In genomic region chr10:83820033-83820432, GRCh38 we compare ENCODE assay signal across 16 cellular contexts.
DNase-seq lines count a peak whose midpoint lies in the region; ATAC-seq and TF ChIP-seq lines count a peak whose summit lies in the region.
"Had no signal": no experiment of that assay in that cellular context is flagged by ENCODE, and none has a peak within 500 bp of the region (broad histone marks: within the 10 kb centered on the region; RNA-seq: fewer than 3 reads in every experiment).

No MANE protein-coding gene starts in this region.

- H3K36me3 ChIP-seq in BLaER1 (no peaks in the 10 kb centered on the region), heart left ventricle (no peaks in the 10 kb centered on the region), neural cell (ENCODE audit: insufficient read depth, low read length) (no peaks in the 10 kb centered on the region)

- H3K4me2 ChIP-seq in BLaER1 (peak overlapping the region; percentile 35), neural cell (ENCODE audit: low read length) (no peak overlapping the region)
- H3K4me2 ChIP-seq: A549 had no signal

- no peaks in the 10 kb centered on the region for H3K9me2 ChIP-seq in neural cell (ENCODE audit: insufficient read depth, low read length)

- DNase-seq in cardiac fibroblast (ENCODE audit: low read depth in 2 of 2) (peak; percentile 1 to 82), heart left ventricle (peak in 2 of 5 donors; percentile 11 to 21), NCI-H69 (lab: John Stamatoyannopoulos, UW) (no peak), SK-N-DZ (ENCODE audit: low spot score) (no peak), mesothelial cell of epicardium (ENCODE audit: low spot score in 2 of 2, unreplicated experiment in 2 of 2) (no peak)
- DNase-seq in activated T-helper 2 cell treated with anti-CD3 and anti-CD28 coated beads, Interferon-gamma antibody, Interleukin-2, Interleukin-4, amounts not matched to agents 10 μg/mL and 5 μg/mL and 100 μg/mL, durations not matched to agents 14 hours and 24 hours and 36 hours (ENCODE audit: low spot score) = no peak
- DNase-seq: CD8-positive, alpha-beta memory T cell; DMS53; NCI-H1105 treated with DMSO at 0.1 percent for 48 hours; NCI-H1694; NCI-H774; SHP77 had no signal

- H3K9ac ChIP-seq in BLaER1 (no peak overlapping the region), neural cell (ENCODE audit: low read length) (no peak overlapping the region)

- no peaks in the 10 kb centered on the region for H3F3A ChIP-seq in neural cell (ENCODE audit: insufficient read depth, low read length, poor library complexity, severe bottlenecking)

- no peaks in the 10 kb centered on the region for H3K4me1 Mint-ChIP-seq in activated T-helper 2 cell treated with anti-CD3 and anti-CD28 coated beads, Interferon-gamma antibody, Interleukin-2, Interleukin-4, amounts not matched to agents 10 μg/mL and 5 μg/mL and 100 μg/mL, durations not matched to agents 14 hours and 24 hours and 36 hours (ENCODE audit: low read depth)
- no peaks in the 10 kb centered on the region for H3K4me1 Mint-ChIP-seq in mesothelial cell of epicardium
- H3K4me1 Mint-ChIP-seq: CD8-positive, alpha-beta memory T cell had no signal

- H3K27ac ChIP-seq in BLaER1 = no peak overlapping the region
- H3K27ac ChIP-seq in heart left ventricle = peak overlapping the region in 7 of 12 donors; percentile 43 to 80 (median 59)
- peak overlapping the region; percentile 38 for H3K27ac ChIP-seq in neural cell (ENCODE audit: low read length)
- H3K27ac ChIP-seq: A549 had no signal

- no peak overlapping the region for H3K4me3 Mint-ChIP-seq in activated T-helper 2 cell treated with anti-CD3 and anti-CD28 coated beads, Interferon-gamma antibody, Interleukin-2, Interleukin-4, amounts not matched to agents 10 μg/mL and 5 μg/mL and 100 μg/mL, durations not matched to agents 14 hours and 24 hours and 36 hours (ENCODE audit: low read depth)
- H3K4me3 Mint-ChIP-seq in mesothelial cell of epicardium = no peak overlapping the region
- H3K4me3 Mint-ChIP-seq: CD8-positive, alpha-beta memory T cell had no signal

- H3K9me3 ChIP-seq in BLaER1 (peaks cover 7% of the 10 kb centered on the region; the same call in 1 of the 2 replicates), heart left ventricle (peaks cover 0 to 9% (median 0%) of the 10 kb centered on the region in 12 donors), neural cell (ENCODE audit: low read length) (no peaks in the 10 kb centered on the region)
- H3K9me3 ChIP-seq: A549 had no signal

- no peak for TF ChIP-seq EP300 in neural cell (conservative IDR thresholded peaks at IDR 0.05; ENCODE audit: poor library complexity, severe bottlenecking)

- H3K4me3 ChIP-seq in BLaER1 = no peak overlapping the region
- no peak overlapping the region for H3K4me3 ChIP-seq in cardiac fibroblast (replicated peaks in 1 of 2; ENCODE audit: low read depth in 2 of 2, low read length in 2 of 2)
- no peak overlapping the region for H3K4me3 ChIP-seq in heart left ventricle
- peak overlapping the region; percentile 5 for H3K4me3 ChIP-seq in neural cell (ENCODE audit: low read length)
- H3K4me3 ChIP-seq: A549, K562 had no signal

- no peaks in the 10 kb centered on the region for H4K20me1 ChIP-seq in BLaER1
- H4K20me1 ChIP-seq in neural cell (ENCODE audit: insufficient read depth) = no peaks in the 10 kb centered on the region

- intact Hi-C loops in heart left ventricle (cut with DNase I) = no loop called here
- intact Hi-C loops in activated T-helper 2 cell treated with anti-CD3 and anti-CD28 coated beads, Interferon-gamma antibody, Interleukin-2, Interleukin-4, amounts not matched to agents 10 μg/mL and 5 μg/mL and 100 μg/mL, durations not matched to agents 14 hours and 24 hours and 36 hours (cut with micrococcal nuclease) = no loop called here

- H3K36me3 Mint-ChIP-seq in activated T-helper 2 cell treated with anti-CD3 and anti-CD28 coated beads, Interferon-gamma antibody, Interleukin-2, Interleukin-4, amounts not matched to agents 10 μg/mL and 5 μg/mL and 100 μg/mL, durations not matched to agents 14 hours and 24 hours and 36 hours (ENCODE audit: low read depth) = no peaks in the 10 kb centered on the region
- H3K36me3 Mint-ChIP-seq in mesothelial cell of epicardium = no peaks in the 10 kb centered on the region
- H3K36me3 Mint-ChIP-seq: CD8-positive, alpha-beta memory T cell had no signal

- ATAC-seq in heart left ventricle = peak; percentile 72 to 94 (median 91)
- ATAC-seq: A549, K562 had no signal

- TF ChIP-seq RAD21 in neural cell (conservative IDR thresholded peaks at IDR 0.05) = no peak

- no peaks in the 10 kb centered on the region for H3K27me3 Mint-ChIP-seq in activated T-helper 2 cell treated with anti-CD3 and anti-CD28 coated beads, Interferon-gamma antibody, Interleukin-2, Interleukin-4, amounts not matched to agents 10 μg/mL and 5 μg/mL and 100 μg/mL, durations not matched to agents 14 hours and 24 hours and 36 hours (ENCODE audit: low read depth)
- no peaks in the 10 kb centered on the region for H3K27me3 Mint-ChIP-seq in mesothelial cell of epicardium (ENCODE audit: low read depth)

- H3K27ac Mint-ChIP-seq in activated T-helper 2 cell treated with anti-CD3 and anti-CD28 coated beads, Interferon-gamma antibody, Interleukin-2, Interleukin-4, amounts not matched to agents 10 μg/mL and 5 μg/mL and 100 μg/mL, durations not matched to agents 14 hours and 24 hours and 36 hours = no peak overlapping the region
- H3K27ac Mint-ChIP-seq in mesothelial cell of epicardium = no peak overlapping the region
- H3K27ac Mint-ChIP-seq: CD8-positive, alpha-beta memory T cell had no signal

- TF ChIP-seq CTCF in cardiac fibroblast (IDR thresholded peaks at IDR 0.05; ENCODE audit: low read depth, low read length) (no peak), heart left ventricle (IDR thresholded peaks at IDR 0.05) (no peak), neural cell (IDR thresholded peaks at IDR 0.05; ENCODE audit: poor library complexity, severe bottlenecking) (no peak), mesothelial cell of epicardium (IDR thresholded peaks at IDR 0.05; ENCODE audit: unreplicated experiment) (no peak)

- no peak overlapping the region for H2AFZ ChIP-seq in neural cell (ENCODE audit: low read depth, low read length)

- no peak for TF ChIP-seq POLR2A in heart left ventricle (IDR thresholded peaks at IDR 0.05)

- H3K4me1 ChIP-seq in BLaER1 (peaks cover 16% of the 10 kb centered on the region), heart left ventricle (peaks cover 0 to 29% (median 0%) of the 10 kb centered on the region in 12 donors)
- H3K4me1 ChIP-seq: A549 had no signal

- no peaks in the 10 kb centered on the region for H3K27me3 ChIP-seq in BLaER1
- H3K27me3 ChIP-seq in heart left ventricle = no peaks in the 10 kb centered on the region
- H3K27me3 ChIP-seq in neural cell (ENCODE audit: insufficient read depth, low read depth, low read length) = no peaks in the 10 kb centered on the region

- H3K79me2 ChIP-seq in neural cell (replicated peaks; ENCODE audit: insufficient read depth, low read length) = no peaks in the 10 kb centered on the region

- WGBS in heart left ventricle, 4 donors = 24 to 34% (median 32%) methylated on average over 3 of the region's 3 CpGs

- no peaks in the 10 kb centered on the region for H3K9me3 Mint-ChIP-seq in activated T-helper 2 cell treated with anti-CD3 and anti-CD28 coated beads, Interferon-gamma antibody, Interleukin-2, Interleukin-4, amounts not matched to agents 10 μg/mL and 5 μg/mL and 100 μg/mL, durations not matched to agents 14 hours and 24 hours and 36 hours
- H3K9me3 Mint-ChIP-seq in mesothelial cell of epicardium = peaks cover 6% of the 10 kb centered on the region
- H3K9me3 Mint-ChIP-seq: CD8-positive, alpha-beta memory T cell had no signal

TF ChIP-seq in neural cell, 6 proteins besides CTCF, POLR2A, EP300 and RAD21:
- no peak for TF ChIP-seq EZH2 (IDR thresholded peaks at IDR 0.05; ENCODE audit: borderline replicate concordance, insufficient read depth, low read length, poor library complexity, severe bottlenecking)
- TF ChIP-seq TAF1 (IDR thresholded peaks at IDR 0.05; ENCODE audit: low read depth) = no peak
- TF ChIP-seq SMC3 (conservative IDR thresholded peaks at IDR 0.05; ENCODE audit: poor library complexity) = no peak
- TF ChIP-seq POLR2AphosphoS5 (IDR thresholded peaks at IDR 0.05) = no peak
- no peak for TF ChIP-seq REST (IDR thresholded peaks at IDR 0.05; ENCODE audit: borderline replicate concordance)
- TF ChIP-seq MXI1 (conservative IDR thresholded peaks at IDR 0.05; ENCODE audit: poor library complexity, severe bottlenecking) = no peak

Comparison
In these comparisons a context has a peak if more than half of its experiments do, and no peak if none do; other contexts are left out.
1. DNase-seq: peak in cardiac fibroblast (2 of 2); none in NCI-H69 (single experiment), activated T-helper 2 cell treated with anti-CD3 and anti-CD28 coated beads, Interferon-gamma antibody, Interleukin-2, Interleukin-4, amounts not matched to agents 10 μg/mL and 5 μg/mL and 100 μg/mL, durations not matched to agents 14 hours and 24 hours and 36 hours (single experiment), SK-N-DZ (single experiment) and mesothelial cell of epicardium (0 of 2).